13 cellular contexts compared by ENCODE assay signal in genomic region chr10:127418536-127419168, GRCh38.
A peak's percentile ranks its signal among the peaks of the same experiment; 100 is the strongest.
DNase-seq lines count a peak whose midpoint lies in the region; ATAC-seq and TF ChIP-seq lines count a peak whose summit lies in the region.
"Had no signal": no experiment of that assay in that cellular context is flagged by ENCODE, and none has a peak within 500 bp of the region (broad histone marks: within the 10 kb centered on the region; RNA-seq: fewer than 3 reads in every experiment).

No MANE protein-coding gene starts in this region.

- H3K4me1 ChIP-seq in ovary (ENCODE audit: insufficient read depth) (peaks cover 35% of the 10 kb centered on the region), gastroesophageal sphincter (no peaks in the 10 kb centered on the region)

- TF ChIP-seq EP300 in ovary (IDR thresholded peaks at IDR 0.05) (no peak), gastroesophageal sphincter (IDR thresholded peaks at IDR 0.05) (no peak)

- DNase-seq in Right ventricle myocardium superior (peak; percentile 65), cardiac septum (ENCODE audit: low spot score) (no peak), left cardiac atrium (peak; percentile 28), ovary (peak; percentile 72 to 90 (median 83)), NCI-H1092 treated with DMSO at 0.1 percent for 48 hours (lab: John Stamatoyannopoulos, UW) (no peak), GM10266 (ENCODE audit: extremely low spot score) (no peak)
- DNase-seq: C1 segment of cervical spinal cord; Calu3; CD4-positive, alpha-beta T cell; DMS 273 treated with DMSO at 0.1 percent for 48 hours had no signal

- H3K27ac ChIP-seq in ovary (peak overlapping the region in 1 of 2 donors; percentile 70), gastroesophageal sphincter (no peak overlapping the region)

- H3K36me3 ChIP-seq in ovary (no peaks in the 10 kb centered on the region), gastroesophageal sphincter (peaks cover 0 to 78% of the 10 kb centered on the region in 2 donors)

- TF ChIP-seq CTCF in ovary (IDR thresholded peaks at IDR 0.05) (no peak), gastroesophageal sphincter (IDR thresholded peaks at IDR 0.05) (no peak), GM10266 (IDR thresholded peaks at IDR 0.05; ENCODE audit: control insufficient read depth, insufficient read depth, low read depth, missing control alignments) (no peak)

- H3K4me3 ChIP-seq in ovary (no peak overlapping the region), gastroesophageal sphincter (no peak overlapping the region)
- H3K4me3 ChIP-seq: GM12878 had no signal

- intact Hi-C loops in Right ventricle myocardium superior (cut with DNase I) (no loop called here), cardiac septum (cut with DNase I) (no loop called here), left cardiac atrium (cut with DNase I) (no loop called here), ovary (cut with DNase I) (no loop called here)

- whole genome bisulfite sequencing in ovary, 3 donors = 7 to 33% (median 24%) methylated on average over 13 of the region's 13 CpGs
- 92 to 96% methylated on average over 5 to 6 of the region's 13 CpGs for WGBS in gastroesophageal sphincter (ENCODE audit: low coverage in 1 of 2), 2 donors

- ATAC-seq in Right ventricle myocardium superior (ENCODE audit: poor library complexity) (peak; percentile 82), left cardiac atrium (peak; percentile 19 to 71), gastroesophageal sphincter (no peak)
- ATAC-seq: GM12878, HCT116 had no signal

- H3K9me3 ChIP-seq in ovary = no peaks in the 10 kb centered on the region
- no peaks in the 10 kb centered on the region for H3K9me3 ChIP-seq in gastroesophageal sphincter

- TF ChIP-seq POLR2A in ovary (IDR thresholded peaks at IDR 0.05) = no peak
- no peak for TF ChIP-seq POLR2A in gastroesophageal sphincter (IDR thresholded peaks at IDR 0.05)

- no peaks in the 10 kb centered on the region for H3K27me3 ChIP-seq in ovary
- H3K27me3 ChIP-seq in gastroesophageal sphincter = no peaks in the 10 kb centered on the region

Comparison
In these comparisons a context has a peak if more than half of its experiments do, and no peak if none do; other contexts are left out.
1. DNase-seq: peak in Right ventricle myocardium superior (single experiment), left cardiac atrium (single experiment) and ovary (5 of 5); none in cardiac septum (single experiment), NCI-H1092 treated with DMSO at 0.1 percent for 48 hours (single experiment) and GM10266 (single experiment).